In genomic region chr7:128945668-128946366, GRCh38 we compare ENCODE assay signal across 27 cellular contexts. TPM values are rescaled to one million over a fixed set of nuclear protein-coding genes. Genes with fewer than 3 reads are reported as not detected.
DNase-seq lines count a peak whose midpoint lies in the region; ATAC-seq, FAIRE-seq and TF ChIP-seq lines count a peak whose summit lies in the region.
"Had no signal": no experiment of that assay in that cellular context is flagged by ENCODE, and none has a peak within 500 bp of the region (broad histone marks: within the 10 kb centered on the region; RNA-seq: fewer than 3 reads in every experiment).

No MANE protein-coding gene starts in this region.

- H3K4me2 ChIP-seq in A549 (no peak overlapping the region), SK-N-SH (no peak overlapping the region), HepG2 (ENCODE audit: low read depth, low read length) (no peak overlapping the region)

- no peak for DNase-seq in A549 (ENCODE audit: low read depth in 1 of 2, low spot score in 1 of 2)
- DNase-seq in SK-N-SH = peak; percentile 33
- no peak for DNase-seq in HepG2 (ENCODE audit: low spot score)
- DNase-seq in coronary artery (ENCODE audit: low spot score) = no peak
- no peak for DNase-seq in OCI-M2 (lab: John Stamatoyannopoulos, UW; ENCODE audit: unreplicated experiment)
- no peak for DNase-seq in CD8-positive, alpha-beta T cell
- DNase-seq: CD4-positive, CD25-positive, alpha-beta regulatory T cell; COR-L47; DMS 273 treated with DMSO at 0.1 percent for 48 hours; DMS79 treated with DMSO at 0.1 percent for 48 hours; KG1; NCI-H1092; NCI-H1436 treated with DMSO at 0.1 percent for 48 hours; NCI-H2029; NCI-H2227 treated with DMSO at 0.1 percent for 48 hours; NCI-H510A treated with DMSO at 0.1 percent for 48 hours; NCI-H774; NK-92 treated with Interleukin-12 subunit alpha and Interleukin-12 subunit beta, amount 100 ng/mL, for 24 hours; SHP77 treated with DMSO at 0.1 percent for 48 hours had no signal

- H3K4me3 ChIP-seq in A549 (no peak overlapping the region), SK-N-SH (ENCODE audit: low read depth in 2 of 2, low read length in 1 of 2) (no peak overlapping the region), HepG2 (replicated peaks in 1 of 3; ENCODE audit: insufficient read depth in 1 of 3, low read depth in 2 of 3, low read length in 3 of 3) (no peak overlapping the region), coronary artery (no peak overlapping the region)
- no peak overlapping the region for H3K4me3 ChIP-seq in CD8-positive, alpha-beta T cell (ENCODE audit: low read depth, low read length)
- H3K4me3 ChIP-seq: SK-N-MC had no signal

- BruUV-seq in HepG2 (replicated peaks; lab: Mats Ljungman, UMichigan) = no TSS peak

- H3K36me3 Mint-ChIP-seq in CD8-positive, alpha-beta T cell = no peaks in the 10 kb centered on the region

- in situ Hi-C loops in HepG2 (cut with HindIII; ENCODE audit: extremely low pct_ligation_motif_present, low pct_unique_long_range_greater_than_20kb) = loop anchor here (5.0 kb wide), 1 partner anchor 39 kb away; no protein-coding TSS in a partner anchor

- H4K20me1 ChIP-seq in SK-N-SH (ENCODE audit: insufficient read depth) = no peaks in the 10 kb centered on the region
- no peaks in the 10 kb centered on the region for H4K20me1 ChIP-seq in HepG2 (ENCODE audit: insufficient read depth, low read length)

- H3K9me3 ChIP-seq in A549 (no peaks in the 10 kb centered on the region), SK-N-SH (no peaks in the 10 kb centered on the region), HepG2 (ENCODE audit: low read length) (no peaks in the 10 kb centered on the region)
- no peaks in the 10 kb centered on the region for H3K9me3 ChIP-seq in CD8-positive, alpha-beta T cell (ENCODE audit: low read length)

- no peaks in the 10 kb centered on the region for H3K27me3 ChIP-seq in SK-N-SH (ENCODE audit: insufficient read depth)
- H3K27me3 ChIP-seq in HepG2 (ENCODE audit: control insufficient read depth in 1 of 2, insufficient read depth in 2 of 2, low read length in 2 of 2) = no peaks in the 10 kb centered on the region; a peak in 1 of 5 replicates
- H3K27me3 ChIP-seq in CD8-positive, alpha-beta T cell (ENCODE audit: insufficient read depth, low read length) = no peaks in the 10 kb centered on the region

- H3K79me2 ChIP-seq in SK-N-SH (ENCODE audit: insufficient read depth) (no peaks in the 10 kb centered on the region), HepG2 (ENCODE audit: insufficient read depth, low read length) (no peaks in the 10 kb centered on the region)

- H3K36me3 ChIP-seq in SK-N-SH (replicated peaks in 1 of 2; ENCODE audit: control insufficient read depth in 1 of 2, insufficient read depth in 2 of 2, low read length in 1 of 2) (peaks cover under 1 to 2% of the 10 kb centered on the region in 2 experiments), HepG2 (replicated peaks in 1 of 2; ENCODE audit: control insufficient read depth in 1 of 2, insufficient read depth in 2 of 2, low read length in 2 of 2) (no peaks in the 10 kb centered on the region)
- no peaks in the 10 kb centered on the region for H3K36me3 ChIP-seq in CD8-positive, alpha-beta T cell (ENCODE audit: insufficient read depth, low read length)

- H3K4me1 ChIP-seq in A549 (no peaks in the 10 kb centered on the region), SK-N-SH (ENCODE audit: control insufficient read depth in 1 of 2, insufficient read depth in 2 of 2, low read depth in 1 of 2, low read length in 1 of 2) (peaks cover 0 to 17% of the 10 kb centered on the region in 2 experiments; a peak in 2 of 4 replicates), HepG2 (ENCODE audit: insufficient read depth, low read length) (peaks cover 5% of the 10 kb centered on the region)
- H3K4me1 ChIP-seq in CD8-positive, alpha-beta T cell (ENCODE audit: insufficient read depth, low read length) = peaks cover 5% of the 10 kb centered on the region

- intact Hi-C loops in HepG2 (cut with micrococcal nuclease; ENCODE audit: unreplicated experiment) = no loop called here
- intact Hi-C loops in CD8-positive, alpha-beta T cell (cut with DNase I, micrococcal nuclease) = no loop called here

- H3K27ac Mint-ChIP-seq in CD8-positive, alpha-beta T cell = no peak overlapping the region

- WGBS in A549 (ENCODE audit: missing lambda C conversion rate) = 90% methylated on average over 19 of the region's 21 CpGs
- 92% methylated on average over 20 of the region's 21 CpGs for WGBS in SK-N-SH (ENCODE audit: low lambda C conversion rate)
- 87% methylated on average over 15 of the region's 21 CpGs for WGBS in HepG2 (ENCODE audit: low lambda C conversion rate)

- TF ChIP-seq POLR2A in A549 (IDR thresholded peaks at IDR 0.05; ENCODE audit: low read length) = no peak
- peak; percentile 16 for TF ChIP-seq POLR2A in GM18505 (IDR thresholded peaks at IDR 0.05; ENCODE audit: borderline replicate concordance, extremely low read depth, insufficient read depth, insufficient read length)
- no peak for TF ChIP-seq POLR2A in HepG2 (IDR thresholded peaks at IDR 0.05; ENCODE audit: insufficient read depth in 1 of 2, low read depth in 2 of 2, low read length in 2 of 2)

- no peak for TF ChIP-seq RAD21 in A549 (conservative IDR thresholded peaks at IDR 0.05 in 1 of 2, IDR thresholded peaks at IDR 0.05 in 1 of 2)
- TF ChIP-seq RAD21 in SK-N-SH (IDR thresholded peaks at IDR 0.05; ENCODE audit: low read length) = no peak
- TF ChIP-seq RAD21 in HepG2 (CRISPR knock-in tag; IDR thresholded peaks at IDR 0.05) = no peak

- H3K27me3 Mint-ChIP-seq in CD8-positive, alpha-beta T cell (ENCODE audit: low read depth) = peaks cover 6% of the 10 kb centered on the region
- H3K27me3 Mint-ChIP-seq: B cell; CD4-positive, CD25-positive, alpha-beta regulatory T cell had no signal

- H3K27ac ChIP-seq in A549 (no peak overlapping the region), SK-N-SH (ENCODE audit: low read depth in 2 of 2, low read length in 1 of 2) (no peak overlapping the region), HepG2 (ENCODE audit: extremely low read length, insufficient read depth, low read length) (no peak overlapping the region), coronary artery (no peak overlapping the region)
- H3K27ac ChIP-seq in CD8-positive, alpha-beta T cell (ENCODE audit: low read depth, low read length) = no peak overlapping the region
- H3K27ac ChIP-seq: SK-N-MC had no signal

- no peak overlapping the region for H2AFZ ChIP-seq in SK-N-SH (ENCODE audit: low read depth)
- H2AFZ ChIP-seq in HepG2 (ENCODE audit: low read length) = no peak overlapping the region

- no peak for FAIRE-seq in A549 (lab: Jason Lieb, UNC)
- no peak for FAIRE-seq in HepG2 (lab: Jason Lieb, UNC)
- FAIRE-seq: GM12892, GM18507, H1, RCC 7860 had no signal

- CTCF ChIA-PET in A549 (lab: Yijun Ruan, JAX) (interaction anchor here (1.2 to 1.9 kb wide), 3 partner anchors 10 to 558 kb away, joined by 3 to 6 read pairs (median 3); no protein-coding TSS in a partner anchor), SK-N-SH (lab: Yijun Ruan, JAX) (interaction anchor here (0.9 to 1.6 kb wide), 2 partner anchors 43 to 66 kb away, joined by 3 read pairs; no protein-coding TSS in a partner anchor), HepG2 (lab: Yijun Ruan, JAX; ENCODE audit: low intra/inter-chr PET ratio, low total read pairs) (no interaction called here)
- CTCF ChIA-PET in CD8-positive, alpha-beta T cell (lab: Charles Lee) = interaction anchor here (1.4 to 1.5 kb wide), 2 partner anchors 46 to 146 kb away, joined by 3 to 5 read pairs; no protein-coding TSS in a partner anchor

- no peaks in the 10 kb centered on the region for H3F3A ChIP-seq in SK-N-SH (replicated peaks; ENCODE audit: insufficient read depth)

- H3K4me3 Mint-ChIP-seq in CD8-positive, alpha-beta T cell = no peak overlapping the region
- H3K4me3 Mint-ChIP-seq: B cell; CD4-positive, CD25-positive, alpha-beta regulatory T cell had no signal

- TF ChIP-seq CTCF in A549 (IDR thresholded peaks at IDR 0.05) = no peak
- no peak for TF ChIP-seq CTCF in SK-N-SH (IDR thresholded peaks at IDR 0.05)
- no peak for TF ChIP-seq CTCF in HepG2 (CRISPR knock-in tag; IDR thresholded peaks at IDR 0.05)
- TF ChIP-seq CTCF in coronary artery (IDR thresholded peaks at IDR 0.05) = no peak
- TF ChIP-seq CTCF in CD8-positive, alpha-beta T cell (IDR thresholded peaks at IDR 0.05) = no peak

- no peaks in the 10 kb centered on the region for H3K9me3 Mint-ChIP-seq in CD8-positive, alpha-beta T cell
- H3K9me3 Mint-ChIP-seq: CD4-positive, CD25-positive, alpha-beta regulatory T cell had no signal

- H3K4me1 Mint-ChIP-seq in CD8-positive, alpha-beta T cell (ENCODE audit: low read depth) = peaks cover 7% of the 10 kb centered on the region

- TF ChIP-seq EP300 in A549 (IDR thresholded peaks at IDR 0.05) = no peak
- TF ChIP-seq EP300 in SK-N-SH (IDR thresholded peaks at IDR 0.05; ENCODE audit: borderline replicate concordance in 1 of 2, low read depth in 1 of 2, low read length in 1 of 2) = no peak
- no peak for TF ChIP-seq EP300 in HepG2 (IDR thresholded peaks at IDR 0.05; ENCODE audit: low read depth in 2 of 2, low read length in 2 of 2)
- TF ChIP-seq EP300 in HepG2 (CRISPR knock-in tag; IDR thresholded peaks at IDR 0.05; ENCODE audit: borderline replicate concordance) = no peak

- no peaks in the 10 kb centered on the region for H3K9me2 ChIP-seq in SK-N-SH

- POLR2A ChIA-PET in A549 (lab: Yijun Ruan, JAX) = no interaction called here
- POLR2A ChIA-PET in SK-N-SH (lab: Yijun Ruan, JAX) = interaction anchor here (1.3 kb wide), 1 partner anchor 14 kb away, joined by 3 read pairs; no protein-coding TSS in a partner anchor
- POLR2A ChIA-PET in HepG2 (lab: Yijun Ruan, JAX) = no interaction called here
- POLR2A ChIA-PET in CD8-positive, alpha-beta T cell (lab: Charles Lee) = no interaction called here

- no peak overlapping the region for H3K9ac ChIP-seq in SK-N-SH
- H3K9ac ChIP-seq in HepG2 (ENCODE audit: insufficient read depth, low read depth, low read length) = no peak overlapping the region

- ATAC-seq in A549 (peak; percentile 9 to 30; a peak in 4 of 6 replicates), GM18505 (IDR thresholded peaks at IDR 0.05; ENCODE audit: unreplicated experiment) (no peak), HepG2 (peak; percentile 3; the same call in 2 of the 3 replicates), HG02973 (IDR thresholded peaks at IDR 0.05; ENCODE audit: unreplicated experiment) (no peak)
- ATAC-seq in CD8-positive, alpha-beta T cell = no peak

RNA-seq across cellular contexts. Expression of gene IRF5, which starts 8.1 kb away (rescaled TPM):
- polyA plus RNA-seq in A549 (2011; rRNA removed) = 5.5 and 6.5 TPM in 2 replicates
- polyA plus RNA-seq in A549 (2012; cell fraction: cytosol; rRNA removed) = 8.4 and 11.0 TPM in 2 replicates
- polyA plus RNA-seq in A549 (2012; cell fraction: nucleus; rRNA removed) = 24.9 and 30.2 TPM in 2 replicates
- polyA plus RNA-seq in A549 (2017; fragmentation: RNase III; extraction: RNeasy Plus Mini Kit Qiagen cat#74134 plus additional on column Dnase treatment) = 6.1 to 9.7 TPM (median 8.7 TPM) in 3 replicates
- 9.4 and 14.7 TPM in 2 replicates for polyA minus RNA-seq in A549 (2011; rRNA and poly(A)+ RNA removed)
- polyA plus RNA-seq in SK-N-SH (2012; rRNA removed) = 0.62 and 1.0 TPM in 2 replicates
- 0.22 and 0.41 TPM in 2 replicates for polyA plus RNA-seq in SK-N-SH (2012; cell fraction: cytosol; rRNA removed)
- polyA plus RNA-seq in SK-N-SH (2012; cell fraction: nucleus; rRNA removed) = 4.6 and 5.5 TPM in 2 replicates
- total RNA-seq in HepG2 (2016; rRNA removed; fragmentation: Illumina TruSeq; extraction: Trizol) = 2.0 and 2.9 TPM in 2 replicates
- total RNA-seq in HepG2 (2016; cell fraction: cytosol; rRNA removed; fragmentation: Illumina TruSeq; extraction: Trizol; ENCODE audit: low read depth) = 1.1 and 1.9 TPM in 2 replicates
- 1.9 and 3.1 TPM in 2 replicates for total RNA-seq in HepG2 (2016; cell fraction: insoluble cytoplasmic fraction; rRNA removed; fragmentation: Illumina TruSeq; extraction: Trizol)
- 2.0 and 3.2 TPM in 2 replicates for total RNA-seq in HepG2 (2016; cell fraction: membrane; rRNA removed; fragmentation: Illumina TruSeq; extraction: Trizol)
- total RNA-seq in HepG2 (2016; cell fraction: nucleus; rRNA removed; fragmentation: Illumina TruSeq; extraction: Trizol) = 2.9 and 3.4 TPM in 2 replicates
- polyA plus RNA-seq in HepG2 (2011; rRNA removed) = 2.0 and 2.4 TPM in 2 replicates
- polyA plus RNA-seq in HepG2 (2011; cell fraction: cytosol; rRNA removed) = 1.2 and 1.5 TPM in 2 replicates
- 9.9 and 12.9 TPM in 2 replicates for polyA plus RNA-seq in HepG2 (2011; cell fraction: nucleus; rRNA removed)
- 0.66 and 0.88 TPM in 2 replicates for polyA plus RNA-seq in HepG2 (2012)
- 1.1 TPM in 2 replicates for polyA plus RNA-seq in HepG2 (2016; cell fraction: cytosol; fragmentation: Illumina TruSeq; extraction: Trizol; ENCODE audit: low read depth)
- 2.0 and 3.3 TPM in 2 replicates for polyA plus RNA-seq in HepG2 (2016; cell fraction: insoluble cytoplasmic fraction; fragmentation: Illumina TruSeq; extraction: Trizol; ENCODE audit: low read depth)
- polyA plus RNA-seq in HepG2 (2016; cell fraction: membrane; fragmentation: Illumina TruSeq; extraction: Trizol; ENCODE audit: low read depth) = 1.5 and 2.4 TPM in 2 replicates
- 9.3 and 11.8 TPM in 2 replicates for polyA plus RNA-seq in HepG2 (2016; cell fraction: nucleus; fragmentation: Illumina TruSeq; extraction: Trizol; ENCODE audit: insufficient read depth, low read depth)
- 0.61 and 1.8 TPM in 2 replicates for polyA minus RNA-seq in HepG2 (2011; rRNA and poly(A)+ RNA removed; ENCODE audit: low replicate concordance)
- 0.79 and 1.8 TPM in 2 replicates for polyA minus RNA-seq in HepG2 (2011; cell fraction: cytosol; rRNA and poly(A)+ RNA removed)
- 0.52 and 1.1 TPM in 2 replicates for polyA minus RNA-seq in HepG2 (2011; cell fraction: nucleus; rRNA and poly(A)+ RNA removed)
- total RNA-seq in CD8-positive, alpha-beta T cell = under 1 TPM; 0.61 to 0.79 TPM

RNA-seq across cellular contexts. Expression of gene KCP, which starts 35.3 kb away (rescaled TPM):
- 0.05 TPM in 1 of 2 replicates, not detected in the other for polyA plus RNA-seq in A549 (2011; rRNA removed)
- 0.03 and 0.06 TPM in 2 replicates for polyA plus RNA-seq in A549 (2012; cell fraction: cytosol; rRNA removed)
- polyA plus RNA-seq in A549 (2012; cell fraction: nucleus; rRNA removed) = 0.15 and 0.31 TPM in 2 replicates
- polyA plus RNA-seq in A549 (2017; fragmentation: RNase III; extraction: RNeasy Plus Mini Kit Qiagen cat#74134 plus additional on column Dnase treatment) = 0.07 to 0.18 TPM (median 0.14 TPM) in 3 replicates
- not detected in 2 replicates for polyA minus RNA-seq in A549 (2011; rRNA and poly(A)+ RNA removed)
- polyA plus RNA-seq in SK-N-SH (2012; rRNA removed) = not detected in 2 replicates
- polyA plus RNA-seq in SK-N-SH (2012; cell fraction: cytosol; rRNA removed) = 0.01 TPM in 1 of 2 replicates, not detected in the other
- 0.08 and 0.11 TPM in 2 replicates for polyA plus RNA-seq in SK-N-SH (2012; cell fraction: nucleus; rRNA removed)
- 0.22 and 1.0 TPM in 2 replicates for total RNA-seq in HepG2 (2016; rRNA removed; fragmentation: Illumina TruSeq; extraction: Trizol)
- 0.26 and 0.51 TPM in 2 replicates for total RNA-seq in HepG2 (2016; cell fraction: cytosol; rRNA removed; fragmentation: Illumina TruSeq; extraction: Trizol; ENCODE audit: low read depth)
- 0.37 and 1.2 TPM in 2 replicates for total RNA-seq in HepG2 (2016; cell fraction: insoluble cytoplasmic fraction; rRNA removed; fragmentation: Illumina TruSeq; extraction: Trizol)
- total RNA-seq in HepG2 (2016; cell fraction: membrane; rRNA removed; fragmentation: Illumina TruSeq; extraction: Trizol) = 0.28 and 0.48 TPM in 2 replicates
- 1.3 and 2.0 TPM in 2 replicates for total RNA-seq in HepG2 (2016; cell fraction: nucleus; rRNA removed; fragmentation: Illumina TruSeq; extraction: Trizol)
- 0.37 and 0.46 TPM in 2 replicates for polyA plus RNA-seq in HepG2 (2011; rRNA removed)
- 0.12 and 0.31 TPM in 2 replicates for polyA plus RNA-seq in HepG2 (2011; cell fraction: cytosol; rRNA removed)
- 6.6 and 8.0 TPM in 2 replicates for polyA plus RNA-seq in HepG2 (2011; cell fraction: nucleus; rRNA removed)
- polyA plus RNA-seq in HepG2 (2012) = 0.28 TPM in 2 replicates
- polyA plus RNA-seq in HepG2 (2016; cell fraction: cytosol; fragmentation: Illumina TruSeq; extraction: Trizol; ENCODE audit: low read depth) = 0.09 and 0.12 TPM in 2 replicates
- 0.17 and 0.24 TPM in 2 replicates for polyA plus RNA-seq in HepG2 (2016; cell fraction: insoluble cytoplasmic fraction; fragmentation: Illumina TruSeq; extraction: Trizol; ENCODE audit: low read depth)
- 0.20 and 0.23 TPM in 2 replicates for polyA plus RNA-seq in HepG2 (2016; cell fraction: membrane; fragmentation: Illumina TruSeq; extraction: Trizol; ENCODE audit: low read depth)
- 2.1 and 3.1 TPM in 2 replicates for polyA plus RNA-seq in HepG2 (2016; cell fraction: nucleus; fragmentation: Illumina TruSeq; extraction: Trizol; ENCODE audit: insufficient read depth, low read depth)
- 0.07 and 0.58 TPM in 2 replicates for polyA minus RNA-seq in HepG2 (2011; rRNA and poly(A)+ RNA removed; ENCODE audit: low replicate concordance)
- not detected in 2 replicates for polyA minus RNA-seq in HepG2 (2011; cell fraction: cytosol; rRNA and poly(A)+ RNA removed)
- polyA minus RNA-seq in HepG2 (2011; cell fraction: nucleus; rRNA and poly(A)+ RNA removed) = 1.1 and 1.4 TPM in 2 replicates
- under 1 TPM; 0.19 to 0.43 TPM for total RNA-seq in CD8-positive, alpha-beta T cell

Comparison
In these comparisons a context has a peak if more than half of its experiments do, and no peak if none do; other contexts are left out.
1. ATAC-seq: peak in A549 (2 of 2) and HepG2 (single experiment); none in GM18505 (single experiment), HG02973 (single experiment) and CD8-positive, alpha-beta T cell (single experiment).